In the genomic region with DNA sequence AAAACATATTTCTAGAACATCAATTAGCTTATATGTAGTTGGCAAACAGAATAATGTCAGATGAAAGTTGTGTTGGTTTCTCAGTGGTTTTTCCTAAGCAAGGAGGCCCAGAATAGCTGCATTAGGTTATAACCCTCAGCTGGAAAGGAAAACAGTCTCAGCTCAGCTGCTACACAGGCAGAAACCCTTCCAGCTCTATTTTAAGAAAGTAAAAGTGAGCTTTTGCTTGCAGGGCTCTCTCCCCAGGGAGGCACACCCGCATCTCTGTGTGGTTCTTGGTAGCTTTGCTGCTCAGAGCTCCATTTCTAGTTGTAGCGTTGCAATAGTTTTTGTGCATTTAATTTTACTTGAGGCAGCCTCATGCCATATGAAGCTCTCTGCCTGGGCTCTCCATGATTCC, we compare ENCODE assay signal across 1 cellular context.
TF ChIP-seq lines count a peak whose summit lies in the region.

No MANE protein-coding gene starts in this region.

TF ChIP-seq in SK-N-SH treated with all-trans-retinoic acid at 6 μM for 48 hours, 23 proteins besides CTCF, POLR2A, EP300 and RAD21 (continued from another document):
- TF ChIP-seq ZNF8 (CRISPR knock-in tag; IDR thresholded peaks at IDR 0.05): no peak
- TF ChIP-seq, protein P1, sequence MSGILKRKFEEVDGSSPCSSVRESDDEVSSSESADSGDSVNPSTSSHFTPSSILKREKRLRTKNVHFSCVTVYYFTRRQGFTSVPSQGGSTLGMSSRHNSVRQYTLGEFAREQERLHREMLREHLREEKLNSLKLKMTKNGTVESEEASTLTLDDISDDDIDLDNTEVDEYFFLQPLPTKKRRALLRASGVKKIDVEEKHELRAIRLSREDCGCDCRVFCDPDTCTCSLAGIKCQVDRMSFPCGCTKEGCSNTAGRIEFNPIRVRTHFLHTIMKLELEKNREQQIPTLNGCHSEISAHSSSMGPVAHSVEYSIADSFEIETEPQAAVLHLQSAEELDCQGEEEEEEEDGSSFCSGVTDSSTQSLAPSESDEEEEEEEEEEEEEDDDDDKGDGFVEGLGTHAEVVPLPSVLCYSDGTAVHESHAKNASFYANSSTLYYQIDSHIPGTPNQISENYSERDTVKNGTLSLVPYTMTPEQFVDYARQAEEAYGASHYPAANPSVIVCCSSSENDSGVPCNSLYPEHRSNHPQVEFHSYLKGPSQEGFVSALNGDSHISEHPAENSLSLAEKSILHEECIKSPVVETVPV (CRISPR knock-in tag; IDR thresholded peaks at IDR 0.05): no peak
